In the genomic region with DNA sequence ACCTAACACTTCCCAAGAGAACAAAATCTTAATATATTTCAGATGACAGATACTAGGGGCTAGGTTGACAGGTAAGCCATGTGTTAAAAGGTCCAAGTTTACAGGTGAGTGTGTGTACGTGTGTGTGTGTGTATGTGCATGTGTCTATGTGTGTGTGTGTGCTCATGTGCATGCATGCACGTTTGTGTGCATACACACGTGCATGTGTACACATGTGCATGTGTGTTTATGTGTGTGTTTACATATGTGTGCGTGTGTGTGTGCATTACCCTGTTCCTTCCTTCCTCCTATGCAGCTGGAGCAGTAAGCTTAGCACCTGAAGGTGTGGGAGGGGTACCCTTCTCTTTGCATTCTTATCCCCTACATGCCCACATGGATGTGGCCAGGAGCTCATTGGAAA, we compare ENCODE assay signal across 1 cellular context.
TF ChIP-seq lines count a peak whose summit lies in the region.

No MANE protein-coding gene starts in this region.

TF ChIP-seq in HEK293, 187 proteins besides CTCF, POLR2A, EP300 and RAD21 (continued from another document):
- TF ChIP-seq, protein P1, sequence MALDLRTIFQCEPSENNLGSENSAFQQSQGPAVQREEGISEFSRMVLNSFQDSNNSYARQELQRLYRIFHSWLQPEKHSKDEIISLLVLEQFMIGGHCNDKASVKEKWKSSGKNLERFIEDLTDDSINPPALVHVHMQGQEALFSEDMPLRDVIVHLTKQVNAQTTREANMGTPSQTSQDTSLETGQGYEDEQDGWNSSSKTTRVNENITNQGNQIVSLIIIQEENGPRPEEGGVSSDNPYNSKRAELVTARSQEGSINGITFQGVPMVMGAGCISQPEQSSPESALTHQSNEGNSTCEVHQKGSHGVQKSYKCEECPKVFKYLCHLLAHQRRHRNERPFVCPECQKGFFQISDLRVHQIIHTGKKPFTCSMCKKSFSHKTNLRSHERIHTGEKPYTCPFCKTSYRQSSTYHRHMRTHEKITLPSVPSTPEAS (tag by site-specific recombination; IDR thresholded peaks at IDR 0.05) = peak; percentile 36; the same call in 1 of the 2 replicates
- TF ChIP-seq ZNF518A (tag by site-specific recombination; conservative IDR thresholded peaks at IDR 0.05; ENCODE audit: low read depth) (no peak), ZBTB21 (tag by site-specific recombination; IDR thresholded peaks at IDR 0.05) (no peak)
